In genomic region chr6:30719356-30719755, GRCh38 we compare ENCODE assay signal across 8 cellular contexts. TPM values are rescaled to one million over a fixed set of nuclear protein-coding genes. Genes with fewer than 3 reads are reported as not detected.
A peak's percentile ranks its signal among the peaks of the same experiment; 100 is the strongest.
DNase-seq lines count a peak whose midpoint lies in the region; ATAC-seq, FAIRE-seq and TF ChIP-seq lines count a peak whose summit lies in the region.

No MANE protein-coding gene starts in this region.

- peaks cover 57% of the 10 kb centered on the region for H3K36me3 Mint-ChIP-seq in activated CD4-positive, alpha-beta T cell treated with anti-CD3 and anti-CD28 coated beads, Interleukin-2, amount 10 ng/mL, durations not matched to agents 24 days and 14 days (ENCODE audit: low read depth)
- H3K36me3 Mint-ChIP-seq in activated CD8-positive, alpha-beta T cell treated with anti-CD3 and anti-CD28 coated beads, Interleukin-2, amount 10 ng/mL, durations not matched to agents 7 days and 5 days (ENCODE audit: low read depth), result peaks cover 71% of the 10 kb centered on the region

- peaks cover 22% of the 10 kb centered on the region for H4K20me1 ChIP-seq in keratinocyte (ENCODE audit: control insufficient read depth, extremely low read depth, insufficient read depth, low read length)

- H3K9ac ChIP-seq in keratinocyte (ENCODE audit: control insufficient read depth, extremely low read depth, insufficient read depth, low read length), result peak overlapping the region; percentile 81

- no peak for FAIRE-seq in keratinocyte (lab: Jason Lieb, UNC)

- H2AFZ ChIP-seq in keratinocyte (ENCODE audit: control insufficient read depth, low read length), result no peak overlapping the region

- no peaks in the 10 kb centered on the region for H3K27me3 Mint-ChIP-seq in activated CD4-positive, alpha-beta T cell treated with anti-CD3 and anti-CD28 coated beads, Interleukin-2, amount 10 ng/mL, durations not matched to agents 24 days and 14 days
- H3K27me3 Mint-ChIP-seq in activated CD8-positive, alpha-beta T cell treated with anti-CD3 and anti-CD28 coated beads, Interleukin-2, amount 10 ng/mL, durations not matched to agents 7 days and 5 days (ENCODE audit: low read depth), result no peaks in the 10 kb centered on the region

- intact Hi-C loops in activated CD4-positive, alpha-beta T cell treated with anti-CD3 and anti-CD28 coated beads, Interleukin-2, amount 10 ng/mL, durations not matched to agents 24 days and 14 days (cut with micrococcal nuclease), result no loop called here

- TF ChIP-seq CTCF in keratinocyte (optimal IDR thresholded peaks at IDR 0.05 in 1 of 3, IDR thresholded peaks at IDR 0.05 in 1 of 3, conservative IDR thresholded peaks at IDR 0.05 in 1 of 3; ENCODE audit: extremely low read depth in 1 of 3, insufficient read depth in 2 of 3, low read length in 3 of 3) (no peak), thoracic aorta (IDR thresholded peaks at IDR 0.05) (no peak)

- peaks cover 47% of the 10 kb centered on the region for H3K4me1 Mint-ChIP-seq in activated CD4-positive, alpha-beta T cell treated with anti-CD3 and anti-CD28 coated beads, Interleukin-2, amount 10 ng/mL, durations not matched to agents 24 days and 14 days
- peaks cover 63% of the 10 kb centered on the region for H3K4me1 Mint-ChIP-seq in activated CD8-positive, alpha-beta T cell treated with anti-CD3 and anti-CD28 coated beads, Interleukin-2, amount 10 ng/mL, durations not matched to agents 7 days and 5 days (ENCODE audit: low read depth)

- dilution Hi-C loops in keratinocyte (cut with MboI; ENCODE audit: extremely low pct_ligation_motif_present, low sequenced_read_pairs), result no loop called here

- CTCF ChIA-PET in activated CD8-positive, alpha-beta T cell treated with anti-CD3 and anti-CD28 coated beads, Interleukin-2, amount 10 ng/mL, durations not matched to agents 7 days and 5 days (lab: Charles Lee), result interaction anchor here (1.7 to 25.4 kb wide), 4 partner anchors 12 to 101 kb away, joined by 5 to 686 read pairs (median 10); partner anchors contain the start of genes DHX16, MRPS18B and PPP1R10

- ATAC-seq in activated CD8-positive, alpha-beta T cell treated with anti-CD3 and anti-CD28 coated beads, Interleukin-2, amount 10 ng/mL, durations not matched to agents 7 days and 5 days, result no peak
- ATAC-seq in thoracic aorta (ENCODE audit: insufficient number of reproducible peaks, low FRiP score, low read depth), result no peak
- ATAC-seq in activated CD4-positive, CD25-positive, alpha-beta regulatory T cell treated with anti-CD3 and anti-CD28 coated beads, Interleukin-2, amount 50 U/mL, for 24 hours, result no peak

- H3K4me3 Mint-ChIP-seq in activated CD4-positive, alpha-beta T cell treated with anti-CD3 and anti-CD28 coated beads, Interleukin-2, amount 10 ng/mL, durations not matched to agents 24 days and 14 days, result peak overlapping the region; percentile 95
- peak overlapping the region; percentile 98 for H3K4me3 Mint-ChIP-seq in activated CD8-positive, alpha-beta T cell treated with anti-CD3 and anti-CD28 coated beads, Interleukin-2, amount 10 ng/mL, durations not matched to agents 7 days and 5 days

- peak overlapping the region; percentile 95 for H3K4me2 ChIP-seq in keratinocyte (ENCODE audit: control insufficient read depth, extremely low read depth, insufficient read depth, low read depth, low read length)

- POLR2A ChIA-PET in activated CD8-positive, alpha-beta T cell treated with anti-CD3 and anti-CD28 coated beads, Interleukin-2, amount 10 ng/mL, durations not matched to agents 7 days and 5 days (lab: Charles Lee), result interaction anchor here (0.8 to 12.8 kb wide), 5 partner anchors 9 to 104 kb away, joined by 3 to 343 read pairs (median 4); no protein-coding TSS in a partner anchor

- H3K9me1 ChIP-seq in keratinocyte (ENCODE audit: control insufficient read depth, extremely low read depth, insufficient read depth, low read length), result no peaks in the 10 kb centered on the region

- H3K9me3 ChIP-seq in keratinocyte (ENCODE audit: control insufficient read depth, low read depth, low read length) (no peaks in the 10 kb centered on the region), thoracic aorta (no peaks in the 10 kb centered on the region)

- no peak for DNase-seq in activated CD4-positive, alpha-beta T cell treated with anti-CD3 and anti-CD28 coated beads, Interleukin-2, amount 10 ng/mL, durations not matched to agents 24 days and 14 days
- DNase-seq in activated CD4-positive, alpha-beta T cell treated with anti-CD3 and anti-CD28 coated beads for 1 hour, result no peak
- no peak for DNase-seq in activated CD8-positive, alpha-beta T cell treated with anti-CD3 and anti-CD28 coated beads, Interleukin-2, amount 10 ng/mL, durations not matched to agents 7 days and 5 days
- DNase-seq in keratinocyte (ENCODE audit: low read depth, low spot score) (no peak), thoracic aorta (ENCODE audit: low spot score) (no peak), GM19238 (ENCODE audit: insufficient read length, low spot score) (no peak)
- no peak for DNase-seq in NK-92 treated with Interleukin-12 subunit alpha and Interleukin-12 subunit beta, amount 100 ng/mL, for 24 hours (lab: John Stamatoyannopoulos, UW)

- H3K9me3 Mint-ChIP-seq in activated CD4-positive, alpha-beta T cell treated with anti-CD3 and anti-CD28 coated beads, Interleukin-2, amount 10 ng/mL, durations not matched to agents 24 days and 14 days, result no peaks in the 10 kb centered on the region
- H3K9me3 Mint-ChIP-seq in activated CD8-positive, alpha-beta T cell treated with anti-CD3 and anti-CD28 coated beads, Interleukin-2, amount 10 ng/mL, durations not matched to agents 7 days and 5 days (ENCODE audit: insufficient read depth), result no peaks in the 10 kb centered on the region

- H3K27me3 ChIP-seq in keratinocyte (ENCODE audit: control insufficient read depth, extremely low read depth, insufficient read depth, low read length) (no peaks in the 10 kb centered on the region), thoracic aorta (replicated peaks; ENCODE audit: insufficient read depth) (no peaks in the 10 kb centered on the region)

- peaks cover 45% of the 10 kb centered on the region for H3K79me2 ChIP-seq in keratinocyte (ENCODE audit: control insufficient read depth, insufficient read depth, low read length)

- H3K4me1 ChIP-seq in keratinocyte (ENCODE audit: control insufficient read depth, extremely low read depth, insufficient read depth, low read length) (peaks cover 30% of the 10 kb centered on the region), thoracic aorta (ENCODE audit: control insufficient read depth in 1 of 2, low read depth in 2 of 2) (peaks cover 10 to 54% of the 10 kb centered on the region in 2 donors)

- peaks cover 6 to 12% of the 10 kb centered on the region in 2 experiments for H3K36me3 ChIP-seq in keratinocyte (ENCODE audit: control insufficient read depth in 2 of 2, extremely low read depth in 1 of 2, insufficient read depth in 2 of 2, low read length in 2 of 2)
- H3K36me3 ChIP-seq in thoracic aorta, result peaks cover 15% of the 10 kb centered on the region

- peak overlapping the region; percentile 97 for H3K27ac Mint-ChIP-seq in activated CD4-positive, alpha-beta T cell treated with anti-CD3 and anti-CD28 coated beads, Interleukin-2, amount 10 ng/mL, durations not matched to agents 24 days and 14 days
- peak overlapping the region; percentile 97 for H3K27ac Mint-ChIP-seq in activated CD8-positive, alpha-beta T cell treated with anti-CD3 and anti-CD28 coated beads, Interleukin-2, amount 10 ng/mL, durations not matched to agents 7 days and 5 days

- H3K27ac ChIP-seq in keratinocyte (ENCODE audit: control insufficient read depth, insufficient read depth, low read length), result peak overlapping the region; percentile 83
- peak overlapping the region; percentile 80 to 84 for H3K27ac ChIP-seq in thoracic aorta

- H3K4me3 ChIP-seq in keratinocyte (ENCODE audit: control insufficient read depth in 2 of 3, extremely low read depth in 1 of 3, insufficient read depth in 2 of 3, low read depth in 1 of 3, low read length in 3 of 3) (peak overlapping the region; percentile 77 to 85 (median 84)), thoracic aorta (peak overlapping the region; percentile 93)

RNA-seq across cellular contexts. Expression of gene TUBB, which starts 0.8 kb away (rescaled TPM):
- 1,084 and 1,089 TPM in 2 replicates for total RNA-seq in activated CD4-positive, alpha-beta T cell treated with anti-CD3 and anti-CD28 coated beads, Interleukin-2, amount 10 ng/mL, durations not matched to agents 24 days and 14 days
- 1,000 to 10,000 TPM; 1,638 to 1,703 TPM for total RNA-seq in activated CD8-positive, alpha-beta T cell treated with anti-CD3 and anti-CD28 coated beads, Interleukin-2, amount 10 ng/mL, durations not matched to agents 7 days and 5 days
- 1,010 to 1,517 TPM (median 1,159 TPM) in 3 replicates for polyA plus RNA-seq in keratinocyte
- polyA plus RNA-seq in keratinocyte (2011; ENCODE audit: low read depth), result 84.6 TPM
- polyA plus RNA-seq in keratinocyte (2011; cell fraction: cytosol; rRNA removed), result 1,081 and 1,086 TPM in 2 replicates
- polyA plus RNA-seq in keratinocyte (2011; cell fraction: nucleus; rRNA removed), result 643 and 747 TPM in 2 replicates
- 276 and 1,138 TPM in 2 replicates for polyA plus RNA-seq in keratinocyte (2012; ENCODE audit: low replicate concordance)
- 1,680 to 1,870 TPM (median 1,801 TPM) in 3 replicates for polyA minus RNA-seq in keratinocyte
- 842 TPM for polyA minus RNA-seq in keratinocyte (2011; cell fraction: cytosol; rRNA and poly(A)+ RNA removed)
- 371 and 465 TPM in 2 replicates for polyA minus RNA-seq in keratinocyte (2011; cell fraction: nucleus; rRNA and poly(A)+ RNA removed)
- 100 to 1,000 TPM; 172 to 243 TPM for total RNA-seq in thoracic aorta

RNA-seq across cellular contexts. Expression of gene MDC1, which starts 2.3 kb away (rescaled TPM):
- 93.9 and 97.2 TPM in 2 replicates for total RNA-seq in activated CD4-positive, alpha-beta T cell treated with anti-CD3 and anti-CD28 coated beads, Interleukin-2, amount 10 ng/mL, durations not matched to agents 24 days and 14 days
- total RNA-seq in activated CD8-positive, alpha-beta T cell treated with anti-CD3 and anti-CD28 coated beads, Interleukin-2, amount 10 ng/mL, durations not matched to agents 7 days and 5 days, result 10 to 100 TPM; 48.5 to 52.4 TPM
- 4.2 to 10.0 TPM (median 6.9 TPM) in 3 replicates for polyA plus RNA-seq in keratinocyte
- 2.8 TPM for polyA plus RNA-seq in keratinocyte (2011; ENCODE audit: low read depth)
- polyA plus RNA-seq in keratinocyte (2011; cell fraction: cytosol; rRNA removed), result 5.3 TPM in 2 replicates
- polyA plus RNA-seq in keratinocyte (2011; cell fraction: nucleus; rRNA removed), result 25.1 and 29.9 TPM in 2 replicates
- polyA plus RNA-seq in keratinocyte (2012; ENCODE audit: low replicate concordance), result 5.5 and 41.2 TPM in 2 replicates
- 5.6 to 43.2 TPM (median 10.2 TPM) in 3 replicates for polyA minus RNA-seq in keratinocyte
- polyA minus RNA-seq in keratinocyte (2011; cell fraction: cytosol; rRNA and poly(A)+ RNA removed), result 4.2 TPM
- 9.6 and 14.6 TPM in 2 replicates for polyA minus RNA-seq in keratinocyte (2011; cell fraction: nucleus; rRNA and poly(A)+ RNA removed)
- 10 to 100 TPM; 16.6 to 22.6 TPM for total RNA-seq in thoracic aorta

RNA-seq across cellular contexts. Expression of gene FLOT1, which starts 23.1 kb away (rescaled TPM):
- 239 and 260 TPM in 2 replicates for total RNA-seq in activated CD4-positive, alpha-beta T cell treated with anti-CD3 and anti-CD28 coated beads, Interleukin-2, amount 10 ng/mL, durations not matched to agents 24 days and 14 days
- total RNA-seq in activated CD8-positive, alpha-beta T cell treated with anti-CD3 and anti-CD28 coated beads, Interleukin-2, amount 10 ng/mL, durations not matched to agents 7 days and 5 days, result 100 to 1,000 TPM; 314 to 317 TPM
- 21.6 to 23.8 TPM (median 22.1 TPM) in 3 replicates for polyA plus RNA-seq in keratinocyte
- 52.5 TPM for polyA plus RNA-seq in keratinocyte (2011; ENCODE audit: low read depth)
- 14.9 and 21.3 TPM in 2 replicates for polyA plus RNA-seq in keratinocyte (2011; cell fraction: cytosol; rRNA removed)
- 21.6 and 22.0 TPM in 2 replicates for polyA plus RNA-seq in keratinocyte (2011; cell fraction: nucleus; rRNA removed)
- polyA plus RNA-seq in keratinocyte (2012; ENCODE audit: low replicate concordance), result 19.5 and 22.0 TPM in 2 replicates
- 23.2 to 52.7 TPM (median 25.6 TPM) in 3 replicates for polyA minus RNA-seq in keratinocyte
- polyA minus RNA-seq in keratinocyte (2011; cell fraction: cytosol; rRNA and poly(A)+ RNA removed), result 16.3 TPM
- 14.8 and 19.5 TPM in 2 replicates for polyA minus RNA-seq in keratinocyte (2011; cell fraction: nucleus; rRNA and poly(A)+ RNA removed)
- total RNA-seq in thoracic aorta, result 100 to 1,000 TPM; 135 to 177 TPM

RNA-seq across cellular contexts. Expression of gene IER3, which starts 25.0 kb away (rescaled TPM):
- total RNA-seq in activated CD4-positive, alpha-beta T cell treated with anti-CD3 and anti-CD28 coated beads, Interleukin-2, amount 10 ng/mL, durations not matched to agents 24 days and 14 days, result 512 and 516 TPM in 2 replicates
- 10 to 100 TPM; 76.6 to 82.9 TPM for total RNA-seq in activated CD8-positive, alpha-beta T cell treated with anti-CD3 and anti-CD28 coated beads, Interleukin-2, amount 10 ng/mL, durations not matched to agents 7 days and 5 days
- 171 to 289 TPM (median 277 TPM) in 3 replicates for polyA plus RNA-seq in keratinocyte
- 212 TPM for polyA plus RNA-seq in keratinocyte (2011; ENCODE audit: low read depth)
- polyA plus RNA-seq in keratinocyte (2011; cell fraction: cytosol; rRNA removed), result 139 and 176 TPM in 2 replicates
- 516 and 549 TPM in 2 replicates for polyA plus RNA-seq in keratinocyte (2011; cell fraction: nucleus; rRNA removed)
- polyA plus RNA-seq in keratinocyte (2012; ENCODE audit: low replicate concordance), result 226 and 373 TPM in 2 replicates
- polyA minus RNA-seq in keratinocyte, result 46.6 to 116 TPM (median 58.4 TPM) in 3 replicates
- 239 TPM for polyA minus RNA-seq in keratinocyte (2011; cell fraction: cytosol; rRNA and poly(A)+ RNA removed)
- polyA minus RNA-seq in keratinocyte (2011; cell fraction: nucleus; rRNA and poly(A)+ RNA removed), result 82.4 and 85.6 TPM in 2 replicates
- 10 to 100 TPM; 43.5 to 43.8 TPM for total RNA-seq in thoracic aorta

RNA-seq across cellular contexts. Expression of gene NRM, which starts 28.6 kb away (rescaled TPM):
- 20.2 and 20.5 TPM in 2 replicates for total RNA-seq in activated CD4-positive, alpha-beta T cell treated with anti-CD3 and anti-CD28 coated beads, Interleukin-2, amount 10 ng/mL, durations not matched to agents 24 days and 14 days
- total RNA-seq in activated CD8-positive, alpha-beta T cell treated with anti-CD3 and anti-CD28 coated beads, Interleukin-2, amount 10 ng/mL, durations not matched to agents 7 days and 5 days, result 10 to 100 TPM; 41.7 to 44.6 TPM
- 2.7 to 17.8 TPM (median 7.0 TPM) in 3 replicates for polyA plus RNA-seq in keratinocyte
- not detected for polyA plus RNA-seq in keratinocyte (2011; ENCODE audit: low read depth)
- 7.1 and 7.7 TPM in 2 replicates for polyA plus RNA-seq in keratinocyte (2011; cell fraction: cytosol; rRNA removed)
- 7.6 and 8.5 TPM in 2 replicates for polyA plus RNA-seq in keratinocyte (2011; cell fraction: nucleus; rRNA removed)
- polyA plus RNA-seq in keratinocyte (2012; ENCODE audit: low replicate concordance), result 3.8 and 17.2 TPM in 2 replicates
- polyA minus RNA-seq in keratinocyte, result 6.0 to 32.4 TPM (median 11.8 TPM) in 3 replicates
- polyA minus RNA-seq in keratinocyte (2011; cell fraction: cytosol; rRNA and poly(A)+ RNA removed), result 9.2 TPM
- polyA minus RNA-seq in keratinocyte (2011; cell fraction: nucleus; rRNA and poly(A)+ RNA removed), result 1.9 and 3.2 TPM in 2 replicates
- 10 to 100 TPM in 1 of 2 donors, 1 to 10 TPM in 1; 2.3 to 17.1 TPM for total RNA-seq in thoracic aorta
